ENCODE assay signal across 8 cellular contexts in genomic region chr1:109984456-109985250, GRCh38. TPM values are rescaled to one million over a fixed set of nuclear protein-coding genes. Genes with fewer than 3 reads are reported as not detected.
A peak's percentile ranks its signal among the peaks of the same experiment; 100 is the strongest.
DNase-seq lines count a peak whose midpoint lies in the region; ATAC-seq, FAIRE-seq and TF ChIP-seq lines count a peak whose summit lies in the region.

TSS of gene AHCYL1 (plus strand) at chr1:109984765. CDS start at chr1:109985053, 288 bp downstream.

- peak within 1 kb of the TSS; percentile 93 for H3K9ac ChIP-seq in keratinocyte (ENCODE audit: control insufficient read depth, extremely low read depth, insufficient read depth, low read length)

- peak; percentile 99 for ATAC-seq in HG03432 (IDR thresholded peaks at IDR 0.05; ENCODE audit: unreplicated experiment)

- peaks cover 2% of the 10 kb centered on the region for H4K20me1 ChIP-seq in keratinocyte (ENCODE audit: control insufficient read depth, extremely low read depth, insufficient read depth, low read length)

- H3K4me2 ChIP-seq in keratinocyte (ENCODE audit: control insufficient read depth, extremely low read depth, insufficient read depth, low read depth, low read length), result peak within 1 kb of the TSS; percentile 96

- peak within 1 kb of the TSS; percentile 61 for H2AFZ ChIP-seq in keratinocyte (ENCODE audit: control insufficient read depth, low read length)

- TF ChIP-seq CTCF in BE2C (IDR thresholded peaks at IDR 0.05; ENCODE audit: low read depth, low read length), result peak; percentile 97
- peak; percentile 94 to 98 (median 98) for TF ChIP-seq CTCF in keratinocyte (optimal IDR thresholded peaks at IDR 0.05 in 1 of 3, IDR thresholded peaks at IDR 0.05 in 1 of 3, conservative IDR thresholded peaks at IDR 0.05 in 1 of 3; ENCODE audit: extremely low read depth in 1 of 3, insufficient read depth in 2 of 3, low read length in 3 of 3)

- DNase-seq in BE2C, result peak; percentile 100
- DNase-seq in NCI-H460 (ENCODE audit: extremely low read depth, low read depth), result peak; percentile 96
- peak; percentile 99 for DNase-seq in activated CD4-positive, CD25-positive, alpha-beta regulatory T cell treated with anti-CD3 and anti-CD28 coated beads, Interleukin-2, amount 50 U/mL, for 72 hours
- DNase-seq in cerebellar nuclear complex (lab: John Stamatoyannopoulos, UW), result peak; percentile 97 to 99
- DNase-seq in keratinocyte (ENCODE audit: low read depth, low spot score), result peak; percentile 89
- DNase-seq in stimulated activated CD4-positive, alpha-beta T cell treated with anti-CD3 and anti-CD28 coated beads, Interleukin-15, amount 100 ng/mL, for 1 hour (ENCODE audit: low read depth in 1 of 2, low spot score in 1 of 2), result peak; percentile 97 to 98

- dilution Hi-C loops in keratinocyte (cut with MboI; ENCODE audit: extremely low pct_ligation_motif_present, low sequenced_read_pairs), result no loop called here

- H3K36me3 ChIP-seq in BE2C (peaks cover 2% of the 10 kb centered on the region), keratinocyte (ENCODE audit: control insufficient read depth in 2 of 2, extremely low read depth in 1 of 2, insufficient read depth in 2 of 2, low read length in 2 of 2) (no peaks in the 10 kb centered on the region)

- FAIRE-seq in keratinocyte (lab: Jason Lieb, UNC), result peak; percentile 57

- no peaks in the 10 kb centered on the region for H3K9me3 ChIP-seq in BE2C
- H3K9me3 ChIP-seq in keratinocyte (ENCODE audit: control insufficient read depth, low read depth, low read length), result no peaks in the 10 kb centered on the region

- H3K4me3 ChIP-seq in BE2C (ENCODE audit: low read depth, low read length), result peak within 1 kb of the TSS; percentile 94
- H3K4me3 ChIP-seq in keratinocyte (ENCODE audit: control insufficient read depth in 2 of 3, extremely low read depth in 1 of 3, insufficient read depth in 2 of 3, low read depth in 1 of 3, low read length in 3 of 3), result peak within 1 kb of the TSS; percentile 84 to 93 (median 90)

- peaks cover 17% of the 10 kb centered on the region for H3K4me1 ChIP-seq in BE2C
- peaks cover 33% of the 10 kb centered on the region for H3K4me1 ChIP-seq in keratinocyte (ENCODE audit: control insufficient read depth, extremely low read depth, insufficient read depth, low read length)

- no peaks in the 10 kb centered on the region for H3K9me1 ChIP-seq in keratinocyte (ENCODE audit: control insufficient read depth, extremely low read depth, insufficient read depth, low read length)

- H3K27me3 ChIP-seq in BE2C (no peaks in the 10 kb centered on the region), keratinocyte (ENCODE audit: control insufficient read depth, extremely low read depth, insufficient read depth, low read length) (no peaks in the 10 kb centered on the region)

- H3K79me2 ChIP-seq in keratinocyte (ENCODE audit: control insufficient read depth, insufficient read depth, low read length), result peaks cover 34% of the 10 kb centered on the region

- TF ChIP-seq POLR2A in GM19099 (IDR thresholded peaks at IDR 0.05; ENCODE audit: extremely low read depth, insufficient read length, low read depth), result peak; percentile 88

- peak within 1 kb of the TSS; percentile 79 for H3K27ac ChIP-seq in keratinocyte (ENCODE audit: control insufficient read depth, insufficient read depth, low read length)

RNA-seq across cellular contexts. Expression of gene AHCYL1, which starts in this region (rescaled TPM):
- polyA plus RNA-seq in BE2C (2012; ENCODE audit: insufficient read depth, insufficient read length, low read depth), result 69.6 TPM
- 54.8 and 66.8 TPM in 2 replicates for total RNA-seq in NCI-H460 (2014; rRNA removed; shearing (Covaris generic))
- polyA plus RNA-seq in NCI-H460 (2014; cell fraction: nucleus; rRNA removed), result 56.6 and 84.1 TPM in 2 replicates
- polyA plus RNA-seq in keratinocyte, result 50.2 to 64.8 TPM (median 61.6 TPM) in 3 replicates
- 66.6 TPM for polyA plus RNA-seq in keratinocyte (2011; ENCODE audit: low read depth)
- polyA plus RNA-seq in keratinocyte (2011; cell fraction: cytosol; rRNA removed), result 47.6 and 70.8 TPM in 2 replicates
- polyA plus RNA-seq in keratinocyte (2011; cell fraction: nucleus; rRNA removed), result 63.8 and 71.8 TPM in 2 replicates
- 57.3 and 60.0 TPM in 2 replicates for polyA plus RNA-seq in keratinocyte (2012; ENCODE audit: low replicate concordance)
- polyA minus RNA-seq in keratinocyte, result 44.2 to 62.5 TPM (median 56.9 TPM) in 3 replicates
- 28.8 TPM for polyA minus RNA-seq in keratinocyte (2011; cell fraction: cytosol; rRNA and poly(A)+ RNA removed)
- 24.9 and 46.2 TPM in 2 replicates for polyA minus RNA-seq in keratinocyte (2011; cell fraction: nucleus; rRNA and poly(A)+ RNA removed)

Comparison
In these comparisons a context has a peak if more than half of its experiments do, and no peak if none do; other contexts are left out.
1. Peak in every context shown above with its lines: DNase-seq, ATAC-seq, H3K4me3 ChIP-seq and H3K27ac ChIP-seq.